Comparison of ENCODE assay signal across 10 cellular contexts in the genomic region with DNA sequence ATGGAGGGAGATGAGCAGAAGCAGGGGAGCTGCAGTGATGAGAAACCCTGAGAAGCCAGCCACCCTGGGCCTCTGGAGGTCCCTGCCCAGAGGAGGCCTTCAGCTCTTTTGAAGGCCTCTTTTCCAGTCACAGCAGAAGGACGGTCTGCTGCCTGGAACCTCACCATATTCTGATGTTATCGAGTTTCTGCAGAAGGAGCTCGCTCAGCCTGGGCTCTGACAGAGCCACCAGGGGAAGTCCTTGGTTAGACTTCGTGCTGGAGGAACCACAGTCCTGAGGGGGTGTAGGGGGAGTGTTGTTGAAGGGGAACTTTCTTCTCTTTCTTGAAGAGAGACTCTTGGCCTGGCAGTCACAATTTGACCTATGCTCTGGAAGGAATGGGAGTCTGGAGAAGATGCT. TPM values are rescaled to one million over a fixed set of nuclear protein-coding genes. Genes with fewer than 3 reads are reported as not detected.
DNase-seq lines count a peak whose midpoint lies in the region; ATAC-seq and TF ChIP-seq lines count a peak whose summit lies in the region.
"Had no signal": no experiment of that assay in that cellular context is flagged by ENCODE, and none has a peak within 500 bp of the region (broad histone marks: within the 10 kb centered on the region; RNA-seq: fewer than 3 reads in every experiment).

No MANE protein-coding gene starts in this region.

- peak overlapping the region; percentile 96 for H3K27ac Mint-ChIP-seq in activated T-cell treated with anti-CD3 and anti-CD28 coated beads, Interleukin-2, amount 50 U/mL, for 72 hours

- H3K4me3 Mint-ChIP-seq in activated T-cell treated with anti-CD3 and anti-CD28 coated beads, Interleukin-2, amount 50 U/mL, for 72 hours: peak overlapping the region; percentile 86 to 87

- H3K4me1 ChIP-seq in osteoblast (ENCODE audit: insufficient read depth, low read length): no peaks in the 10 kb centered on the region

- DNase-seq in activated effector memory CD4-positive, alpha-beta T cell treated with anti-CD3 and anti-CD28 coated beads, Interleukin-2, amount 50 U/mL, for 16 hours: peak; percentile 72
- DNase-seq in activated effector memory CD4-positive, alpha-beta T cell treated with Interleukin-2 at 50 U/mL for 16 hours: no peak
- DNase-seq in activated T-cell treated with anti-CD3 and anti-CD28 coated beads, Interleukin-2, amount 50 U/mL, for 72 hours: peak; percentile 73 to 81
- DNase-seq in stimulated activated naive CD8-positive, alpha-beta T cell treated with anti-CD3 and anti-CD28 coated beads, Interleukin-15, Interleukin-2, amounts not matched to agents 100 U/mL and 50 U/mL, for 24 hours: peak; percentile 60
- DNase-seq in HT-29 (ENCODE audit: low spot score) (no peak), anterior cingulate cortex (lab: John Stamatoyannopoulos, UW) (no peak), osteoblast (ENCODE audit: insufficient read length, low spot score, missing footprints) (no peak)
- DNase-seq: midbrain had no signal

- no peaks in the 10 kb centered on the region for H4K20me1 ChIP-seq in osteoblast (ENCODE audit: insufficient read depth, low read length)

- H3K79me2 ChIP-seq in osteoblast (ENCODE audit: insufficient read depth, low read length): no peaks in the 10 kb centered on the region

- no peak overlapping the region for H3K27ac ChIP-seq in osteoblast (ENCODE audit: low read depth, low read length)

- no peaks in the 10 kb centered on the region for H3K27me3 Mint-ChIP-seq in activated T-cell treated with anti-CD3 and anti-CD28 coated beads, Interleukin-2, amount 50 U/mL, for 72 hours (ENCODE audit: low read depth)

- no peaks in the 10 kb centered on the region for H3K36me3 ChIP-seq in osteoblast (ENCODE audit: insufficient read depth, low read length)

- H2AFZ ChIP-seq in osteoblast (ENCODE audit: low read length): no peak overlapping the region

- peak; percentile 48 for ATAC-seq in HG03442 (IDR thresholded peaks at IDR 0.05; ENCODE audit: unreplicated experiment)
- ATAC-seq in activated T-cell treated with anti-CD3 and anti-CD28 coated beads, Interleukin-2, amount 50 U/mL, for 72 hours (replicated peaks in 1 of 2): peak; percentile 85 to 89
- ATAC-seq in stimulated activated naive CD8-positive, alpha-beta T cell treated with anti-CD3 and anti-CD28 coated beads, Interleukin-15, Interleukin-2, amounts not matched to agents 100 U/mL and 50 U/mL, for 24 hours: peak; percentile 88
- ATAC-seq: HCT116 had no signal

- no peaks in the 10 kb centered on the region for H3K9me3 ChIP-seq in osteoblast (ENCODE audit: low read depth, low read length)

- H3K4me1 Mint-ChIP-seq in activated T-cell treated with anti-CD3 and anti-CD28 coated beads, Interleukin-2, amount 50 U/mL, for 72 hours (ENCODE audit: low read depth): peaks cover 77% of the 10 kb centered on the region

- peaks cover 0 to 4% of the 10 kb centered on the region in 2 donors for H3K9me3 Mint-ChIP-seq in activated T-cell treated with anti-CD3 and anti-CD28 coated beads, Interleukin-2, amount 50 U/mL, for 72 hours

- peaks cover 0 to 2% of the 10 kb centered on the region in 2 donors for H3K36me3 Mint-ChIP-seq in activated T-cell treated with anti-CD3 and anti-CD28 coated beads, Interleukin-2, amount 50 U/mL, for 72 hours (ENCODE audit: insufficient read depth in 2 of 2)

- TF ChIP-seq CTCF in osteoblast (IDR thresholded peaks at IDR 0.05; ENCODE audit: extremely low read depth, low read depth, low read length): no peak

- H3K4me2 ChIP-seq in osteoblast (ENCODE audit: insufficient read depth, low read length): no peak overlapping the region

- no peaks in the 10 kb centered on the region for H3K27me3 ChIP-seq in osteoblast (ENCODE audit: insufficient read depth, low read length)

- no peak overlapping the region for H3K4me3 ChIP-seq in osteoblast (ENCODE audit: insufficient read depth, low read length)

RNA-seq across cellular contexts. Expression of gene BATF, which starts 25.1 kb away (rescaled TPM):
- 100 to 1,000 TPM; 171 to 185 TPM for total RNA-seq in activated T-cell treated with anti-CD3 and anti-CD28 coated beads, Interleukin-2, amount 50 U/mL, for 72 hours
- 1.0 and 1.3 TPM in 2 replicates for total RNA-seq in HT-29 (2014; rRNA removed; shearing (Covaris generic))
- total RNA-seq in osteoblast: 0.59 and 0.72 TPM in 2 replicates

Comparison
In these comparisons a context has a peak if more than half of its experiments do, and no peak if none do; other contexts are left out.
1. DNase-seq: peak in activated effector memory CD4-positive, alpha-beta T cell treated with anti-CD3 and anti-CD28 coated beads, Interleukin-2, amount 50 U/mL, for 16 hours (single experiment), activated T-cell treated with anti-CD3 and anti-CD28 coated beads, Interleukin-2, amount 50 U/mL, for 72 hours (2 of 2) and stimulated activated naive CD8-positive, alpha-beta T cell treated with anti-CD3 and anti-CD28 coated beads, Interleukin-15, Interleukin-2, amounts not matched to agents 100 U/mL and 50 U/mL, for 24 hours (single experiment); none in activated effector memory CD4-positive, alpha-beta T cell treated with Interleukin-2 at 50 U/mL for 16 hours (single experiment), HT-29 (single experiment), anterior cingulate cortex (0 of 58) and osteoblast (single experiment).
2. RNA of gene BATF, which starts 25.1 kb away (total RNA-seq): 171 to 185 TPM in activated T-cell treated with anti-CD3 and anti-CD28 coated beads, Interleukin-2, amount 50 U/mL, for 72 hours; 1.0 to 1.3 TPM in HT-29 and 0.59 to 0.72 TPM in osteoblast; every median in the first group is over 10 times any median in the second.
3. Peak in every context shown above with its lines, with median percentiles within 50 percentile points of each other: ATAC-seq.